9 cellular contexts compared by ENCODE assay signal in genomic region chr13:114063545-114064515, GRCh38.
DNase-seq lines count a peak whose midpoint lies in the region; ATAC-seq and TF ChIP-seq lines count a peak whose summit lies in the region.
"Had no signal": no experiment of that assay in that cellular context is flagged by ENCODE, and none has a peak within 500 bp of the region (broad histone marks: within the 10 kb centered on the region; RNA-seq: fewer than 3 reads in every experiment).

No MANE protein-coding gene starts in this region.

- no peaks in the 10 kb centered on the region for H3K27me3 Mint-ChIP-seq in activated CD4-positive, alpha-beta T cell treated with anti-CD3 and anti-CD28 coated beads, Interleukin-2, amount 10 ng/mL, durations not matched to agents 24 days and 14 days
- H3K27me3 Mint-ChIP-seq in T-cell (no peaks in the 10 kb centered on the region), osteocyte (ENCODE audit: unreplicated experiment) (no peaks in the 10 kb centered on the region)

- no peak for ATAC-seq in T-cell (replicated peaks in 1 of 4)
- no peak for ATAC-seq in GM18870 (IDR thresholded peaks at IDR 0.05; ENCODE audit: unreplicated experiment)

- in situ Hi-C loops in HAP-1 (cut with MboI; ENCODE audit: low sequenced_read_pairs) = no loop called here

- H3K4me3 Mint-ChIP-seq in activated CD4-positive, alpha-beta T cell treated with anti-CD3 and anti-CD28 coated beads, Interleukin-2, amount 10 ng/mL, durations not matched to agents 24 days and 14 days = peak overlapping the region; percentile 84
- peak overlapping the region; percentile 75 to 79 (median 79) for H3K4me3 Mint-ChIP-seq in T-cell
- peak overlapping the region; percentile 71 for H3K4me3 Mint-ChIP-seq in osteocyte (ENCODE audit: unreplicated experiment)

- TF ChIP-seq CTCF in fibroblast of mammary gland (conservative IDR thresholded peaks at IDR 0.05; ENCODE audit: control insufficient read depth, insufficient read depth, low read depth, low read length) (no peak), osteocyte (IDR thresholded peaks at IDR 0.05) (no peak)

- H3K9me3 ChIP-seq in HAP-1 = no peaks in the 10 kb centered on the region

- peaks cover 11% of the 10 kb centered on the region for H3K4me1 ChIP-seq in HAP-1

- POLR2A ChIA-PET in T-cell (lab: Charles Lee) = no interaction called here

- intact Hi-C loops in activated CD4-positive, alpha-beta T cell treated with anti-CD3 and anti-CD28 coated beads, Interleukin-2, amount 10 ng/mL, durations not matched to agents 24 days and 14 days (cut with micrococcal nuclease) = loop anchor here (2.0 kb wide), 1 partner anchor 171 kb away; the partner anchor contains the start of gene CDC16

- peak overlapping the region; percentile 37 for H3K4me3 ChIP-seq in fibroblast of mammary gland (ENCODE audit: control insufficient read depth, low read depth, low read length)
- H3K4me3 ChIP-seq in HAP-1 = no peak overlapping the region
- H3K4me3 ChIP-seq: cardiac muscle cell had no signal

- no peak for DNase-seq in activated CD4-positive, alpha-beta T cell treated with anti-CD3 and anti-CD28 coated beads, Interleukin-2, amount 10 ng/mL, durations not matched to agents 24 days and 14 days
- DNase-seq in activated CD4-positive, alpha-beta T cell treated with anti-CD3 and anti-CD28 coated beads for 4 hours = no peak
- DNase-seq in T-cell (peak in 3 of 34 experiments; percentile 17 to 31 (median 23)), fibroblast of mammary gland (ENCODE audit: low read depth) (peak; percentile 81), osteocyte (ENCODE audit: extremely low spot score, unreplicated experiment) (no peak), NCI-H774 (lab: John Stamatoyannopoulos, UW) (no peak), HAP-1 (ENCODE audit: low spot score in 2 of 2) (no peak)

- no peaks in the 10 kb centered on the region for H3K36me3 ChIP-seq in HAP-1 (replicated peaks)
- H3K36me3 ChIP-seq: cardiac muscle cell had no signal

- H3K4me1 Mint-ChIP-seq in activated CD4-positive, alpha-beta T cell treated with anti-CD3 and anti-CD28 coated beads, Interleukin-2, amount 10 ng/mL, durations not matched to agents 24 days and 14 days = peaks cover 52% of the 10 kb centered on the region
- peaks cover 76 to 80% (median 78%) of the 10 kb centered on the region in 3 donors for H3K4me1 Mint-ChIP-seq in T-cell
- H3K4me1 Mint-ChIP-seq in osteocyte (ENCODE audit: unreplicated experiment) = peaks cover 72% of the 10 kb centered on the region

- peak overlapping the region; percentile 93 for H3K27ac Mint-ChIP-seq in activated CD4-positive, alpha-beta T cell treated with anti-CD3 and anti-CD28 coated beads, Interleukin-2, amount 10 ng/mL, durations not matched to agents 24 days and 14 days
- H3K27ac Mint-ChIP-seq in T-cell (peak overlapping the region; percentile 97 to 99), osteocyte (ENCODE audit: unreplicated experiment) (peak overlapping the region; percentile 99)

- no peaks in the 10 kb centered on the region for H3K27me3 ChIP-seq in HAP-1 (ENCODE audit: low read depth)
- H3K27me3 ChIP-seq: cardiac muscle cell had no signal

- peaks cover 21% of the 10 kb centered on the region for H3K36me3 Mint-ChIP-seq in activated CD4-positive, alpha-beta T cell treated with anti-CD3 and anti-CD28 coated beads, Interleukin-2, amount 10 ng/mL, durations not matched to agents 24 days and 14 days (ENCODE audit: low read depth)
- H3K36me3 Mint-ChIP-seq in T-cell = peaks cover 11% of the 10 kb centered on the region
- peaks cover 4% of the 10 kb centered on the region for H3K36me3 Mint-ChIP-seq in osteocyte (ENCODE audit: unreplicated experiment)

- H3K9me3 Mint-ChIP-seq in activated CD4-positive, alpha-beta T cell treated with anti-CD3 and anti-CD28 coated beads, Interleukin-2, amount 10 ng/mL, durations not matched to agents 24 days and 14 days = no peaks in the 10 kb centered on the region
- no peaks in the 10 kb centered on the region for H3K9me3 Mint-ChIP-seq in T-cell
- no peaks in the 10 kb centered on the region for H3K9me3 Mint-ChIP-seq in osteocyte (ENCODE audit: unreplicated experiment)

- CTCF ChIA-PET in T-cell (lab: Charles Lee) = no interaction called here
